In the genomic region with DNA sequence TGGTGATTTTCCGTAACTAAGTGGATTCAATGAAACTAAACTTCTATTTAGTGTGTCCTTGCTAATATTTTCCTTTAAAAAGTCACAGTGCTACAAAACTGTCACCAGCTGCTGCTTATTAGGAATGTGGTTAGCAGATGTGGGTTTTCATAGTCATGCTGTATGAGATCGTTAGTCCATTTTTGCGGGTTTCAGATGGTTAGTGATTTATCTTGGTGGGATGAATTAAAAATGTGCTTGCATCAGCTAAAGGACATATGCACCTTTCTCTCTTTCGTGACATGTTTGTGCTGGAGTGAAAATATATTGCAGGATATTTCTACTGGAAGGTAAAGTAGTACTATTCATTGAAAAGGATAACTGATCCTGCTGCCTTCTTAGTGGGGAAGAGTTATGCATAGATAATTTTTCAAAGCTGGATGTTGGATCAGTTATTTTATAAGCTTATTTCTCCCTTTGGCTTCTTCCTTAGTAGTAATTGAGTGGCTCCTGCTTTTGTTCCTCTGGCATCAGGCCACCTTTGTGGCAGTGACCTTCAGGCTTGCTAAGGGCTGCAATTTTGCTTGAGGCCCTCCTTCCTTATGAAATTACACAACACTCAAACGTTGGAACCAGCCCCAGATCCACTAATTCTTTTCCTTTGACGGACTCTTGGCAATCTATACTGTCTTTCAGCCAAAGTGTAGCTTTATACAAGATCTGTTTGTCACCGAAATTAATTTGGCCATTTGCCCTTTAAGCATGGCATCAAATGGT, we compare ENCODE assay signal across 8 cellular contexts. TPM values are rescaled to one million over a fixed set of nuclear protein-coding genes. Genes with fewer than 3 reads are reported as not detected.
A peak's percentile ranks its signal among the peaks of the same experiment; 100 is the strongest.
DNase-seq lines count a peak whose midpoint lies in the region; ATAC-seq, FAIRE-seq and TF ChIP-seq lines count a peak whose summit lies in the region.

No MANE protein-coding gene starts in this region.

- ATAC-seq in right cardiac atrium, result peak; percentile 86 to 89
- ATAC-seq in GM21528 (IDR thresholded peaks at IDR 0.05; ENCODE audit: low FRiP score, unreplicated experiment), result no peak
- no peak for ATAC-seq in GM21447 (IDR thresholded peaks at IDR 0.05; ENCODE audit: unreplicated experiment)

- TF ChIP-seq CTCF in VCaP (conservative IDR thresholded peaks at IDR 0.05) (no peak), stomach (IDR thresholded peaks at IDR 0.05) (no peak)

- H3K4me3 ChIP-seq in right cardiac atrium (ENCODE audit: low read length) (no peak overlapping the region), stomach (no peak overlapping the region)

- H3K27ac ChIP-seq in VCaP, result peak overlapping the region; percentile 80
- peak overlapping the region; percentile 12 for H3K27ac ChIP-seq in right cardiac atrium (ENCODE audit: low read length)
- H3K27ac ChIP-seq in stomach, result peak overlapping the region; percentile 45 to 77 (median 73)

- H3K36me3 ChIP-seq in stomach, result no peaks in the 10 kb centered on the region

- no peak for TF ChIP-seq POLR2A in stomach (IDR thresholded peaks at IDR 0.05)
- no peak for TF ChIP-seq POLR2A in erythroblast (IDR thresholded peaks at IDR 0.05; ENCODE audit: low read length)

- DNase-seq in HTR-8/SVneo (ENCODE audit: insufficient read length, low spot score) (peak; percentile 61), right cardiac atrium (peak; percentile 82 to 91 (median 86)), stomach (peak; percentile 87), erythroblast (lab: John Stamatoyannopoulos, UW) (no peak)
- no peak for DNase-seq in stimulated activated naive CD4-positive, alpha-beta T cell (lab: John Stamatoyannopoulos, UW)

- H3K4me1 ChIP-seq in right cardiac atrium (ENCODE audit: control insufficient read depth, insufficient read depth, low read length) (peaks cover 4% of the 10 kb centered on the region), stomach (peaks cover 20 to 61% (median 38%) of the 10 kb centered on the region in 4 donors)

- TF ChIP-seq EP300 in stomach (IDR thresholded peaks at IDR 0.05), result no peak

- intact Hi-C loops in right cardiac atrium (cut with DNase I) (no loop called here), stomach (cut with DNase I; ENCODE audit: low total_unique reads) (no loop called here)

- H3K27me3 ChIP-seq in right cardiac atrium (ENCODE audit: control insufficient read depth, insufficient read depth) (no peaks in the 10 kb centered on the region), stomach (no peaks in the 10 kb centered on the region)

- FAIRE-seq in HTR-8/SVneo (lab: Jason Lieb, UNC), result no peak

- H3K9me3 ChIP-seq in right cardiac atrium (ENCODE audit: control insufficient read depth, low read length) (no peaks in the 10 kb centered on the region), stomach (no peaks in the 10 kb centered on the region)

- WGBS in right cardiac atrium, result 24% methylated on average over 7 of the region's 7 CpGs
- WGBS in stomach, 5 donors, result 16 to 30% (median 24%) methylated on average over 7 of the region's 7 CpGs

RNA-seq across cellular contexts. Expression of gene SNTB2, which starts 7.5 kb away (rescaled TPM):
- 10 to 100 TPM; 19.8 to 30.4 (median 22.4) TPM for total RNA-seq in right cardiac atrium
- polyA plus RNA-seq in right cardiac atrium, result 7.0 TPM
- total RNA-seq in stomach, result 10 to 100 TPM; 11.6 to 74.4 (median 45.5) TPM
- polyA plus RNA-seq in stomach, result 1 to 10 TPM; 4.0 to 6.4 (median 4.2) TPM

RNA-seq across cellular contexts. Expression of gene UTP4, which starts 47.0 kb away (rescaled TPM):
- total RNA-seq in right cardiac atrium (10 to 100 TPM; 21.3 to 35.1 (median 28.2) TPM), stomach (10 to 100 TPM in 4 of 5 donors, 1 to 10 TPM in 1; 8.1 to 68.8 (median 32.0) TPM)
- polyA plus RNA-seq in right cardiac atrium (13.4 TPM), stomach (10 to 100 TPM; 18.7 to 33.1 (median 23.1) TPM)

RNA-seq across cellular contexts. Expression of gene CHTF8, which starts 47.0 kb away (rescaled TPM):
- total RNA-seq in right cardiac atrium (10 to 100 TPM; 48.5 to 60.3 (median 54.1) TPM), stomach (10 to 100 TPM; 12.3 to 52.7 (median 33.0) TPM)
- polyA plus RNA-seq in right cardiac atrium (29.6 TPM), stomach (10 to 100 TPM; 60.1 to 83.2 (median 64.8) TPM)

Comparison
In these comparisons a context has a peak if more than half of its experiments do, and no peak if none do; other contexts are left out.
1. DNase-seq: peak in HTR-8/SVneo (single experiment), right cardiac atrium (3 of 3) and stomach (single experiment); none in stimulated activated naive CD4-positive, alpha-beta T cell (0 of 6) and erythroblast (0 of 2).
2. H3K27ac ChIP-seq: peak in every context shown above with its lines; median percentile 80 in VCaP; 73 in stomach; 12 in right cardiac atrium.
3. ATAC-seq: peak in right cardiac atrium (2 of 2); none in GM21528 (single experiment) and GM21447 (single experiment).